ENCODE assay signal across 8 cellular contexts in the genomic region with DNA sequence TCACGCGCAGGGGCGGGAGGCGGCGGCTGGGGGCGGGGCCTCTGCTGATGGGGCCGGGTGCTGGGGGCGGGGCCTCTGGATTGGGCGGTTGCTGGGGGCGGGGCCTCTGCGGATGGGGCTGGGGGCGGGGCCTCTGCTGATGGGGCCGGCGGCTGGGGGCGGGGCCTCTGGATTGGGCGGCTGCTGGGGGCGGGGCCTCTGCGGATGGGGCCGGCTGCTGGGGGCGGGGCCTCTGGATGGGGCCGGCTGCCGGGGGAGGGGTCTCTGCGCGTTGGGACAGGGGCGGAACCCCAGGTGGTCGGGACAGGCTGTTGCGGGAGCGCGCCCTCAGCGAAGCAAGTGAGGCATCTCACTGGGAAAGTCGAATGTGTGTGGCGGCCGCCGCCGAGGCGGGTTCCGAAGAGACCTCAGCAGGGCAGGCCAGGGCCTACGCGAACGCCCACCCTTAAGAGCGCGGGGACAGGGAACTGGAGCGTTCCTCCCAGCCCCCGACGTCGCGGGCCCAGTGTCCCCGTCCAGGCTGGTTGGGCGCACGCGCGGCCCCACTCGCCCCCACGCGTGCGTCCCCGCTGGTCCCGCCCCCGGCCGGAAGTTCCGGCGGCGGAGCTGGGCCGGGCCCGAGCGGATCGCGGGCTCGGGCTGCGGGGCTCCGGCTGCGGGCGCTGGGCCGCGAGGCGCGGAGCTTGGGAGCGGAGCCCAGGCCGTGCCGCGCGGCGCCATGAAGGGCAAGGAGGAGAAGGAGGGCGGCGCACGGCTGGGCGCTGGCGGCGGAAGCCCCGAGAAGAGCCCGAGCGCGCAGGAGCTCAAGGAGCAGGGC. TPM values are rescaled to one million over a fixed set of nuclear protein-coding genes. Genes with fewer than 3 reads are reported as not detected.
A peak's percentile ranks its signal among the peaks of the same experiment; 100 is the strongest.
DNase-seq lines count a peak whose midpoint lies in the region; ATAC-seq and TF ChIP-seq lines count a peak whose summit lies in the region.

Gene STUB1 (plus strand): TSS at position 603 of the 817 bp plus-strand sequence. CDS start 116 bp downstream, at position 719.

- H3K9ac ChIP-seq in OCI-LY1 (ENCODE audit: low read length), result peak within 1 kb of the TSS; percentile 86

- no peaks in the 10 kb centered on the region for H3K27me3 ChIP-seq in A673 (replicated peaks; ENCODE audit: insufficient read depth, low read depth, low read length, poor library complexity)
- H3K27me3 ChIP-seq in OCI-LY1 (ENCODE audit: insufficient read depth, low read length), result no peaks in the 10 kb centered on the region

- intact Hi-C loops in A673 (cut with micrococcal nuclease; ENCODE audit: unreplicated experiment) (no loop called here), mucosa of descending colon (cut with DNase I, micrococcal nuclease) (no loop called here)

- no peaks in the 10 kb centered on the region for H3K9me2 ChIP-seq in OCI-LY1 (ENCODE audit: low read depth, low read length)

- peak within 1 kb of the TSS; percentile 86 for H3K27ac ChIP-seq in A673 (ENCODE audit: low read depth, low read length, poor library complexity, severe bottlenecking)
- H3K27ac ChIP-seq in OCI-LY1 (ENCODE audit: low read depth, low read length, poor library complexity, severe bottlenecking), result peak within 1 kb of the TSS; percentile 75
- H3K27ac ChIP-seq in epithelial cell of prostate, result peak within 1 kb of the TSS; percentile 84

- H3K4me3 ChIP-seq in A673 (ENCODE audit: low read depth, low read length, poor library complexity, severe bottlenecking) (peak within 1 kb of the TSS; percentile 94), OCI-LY1 (ENCODE audit: low read depth, low read length, poor library complexity, severe bottlenecking) (peak within 1 kb of the TSS; percentile 86), mucosa of descending colon (peak within 1 kb of the TSS; percentile 70)

- H3K36me3 ChIP-seq in A673 (ENCODE audit: insufficient read depth, low read length, poor library complexity, severe bottlenecking), result peaks cover 23% of the 10 kb centered on the region
- H3K36me3 ChIP-seq in OCI-LY1 (ENCODE audit: insufficient read depth, low read length), result peaks cover 23% of the 10 kb centered on the region
- H3K36me3 ChIP-seq in mucosa of descending colon (ENCODE audit: low read depth), result peaks cover 5% of the 10 kb centered on the region

- H4K20me1 ChIP-seq in OCI-LY1 (ENCODE audit: insufficient read depth, low read length), result no peaks in the 10 kb centered on the region

- CTCF ChIA-PET in A673 (lab: Charles Lee), result interaction anchor here (0.6 kb wide), 1 partner anchor 1475 kb away, joined by 3 read pairs; no protein-coding TSS in a partner anchor

- TF ChIP-seq CTCF in A673 (conservative IDR thresholded peaks at IDR 0.05; ENCODE audit: low read depth, low read length) (no peak), OCI-LY1 (IDR thresholded peaks at IDR 0.05; ENCODE audit: low read length) (no peak), mucosa of descending colon (IDR thresholded peaks at IDR 0.05) (no peak)

- DNase-seq in A673 (ENCODE audit: low spot score) (peak; percentile 93), HPDE6-E6E7 (ENCODE audit: extremely low spot score) (peak; percentile 76), activated T-cell treated with anti-CD3 and anti-CD28 coated beads for 4 hours (peak; percentile 85), epithelial cell of prostate (ENCODE audit: low read depth, low spot score) (peak; percentile 20), mucosa of descending colon (peak; percentile 87 to 93 (median 93))
- DNase-seq in stimulated activated CD8-positive, alpha-beta memory T cell treated with anti-CD3 and anti-CD28 coated beads, Interleukin-2, amount 100 ng/mL, for 1 hour (ENCODE audit: low read depth in 2 of 2), result peak; percentile 65 to 83

- H2AFZ ChIP-seq in OCI-LY1 (ENCODE audit: low read length), result no peak within 1 kb of the TSS

- H3F3A ChIP-seq in OCI-LY1 (ENCODE audit: insufficient read depth, low read length), result no peaks in the 10 kb centered on the region

- H3K9me3 ChIP-seq in A673 (ENCODE audit: low read depth, low read length, poor library complexity, severe bottlenecking) (no peaks in the 10 kb centered on the region), OCI-LY1 (ENCODE audit: low read length) (no peaks in the 10 kb centered on the region), mucosa of descending colon (no peaks in the 10 kb centered on the region)

- BruUV-seq in A673 (replicated peaks; lab: Mats Ljungman, UMichigan), result no TSS peak

- 0 out of 2 replicates have a peak, but pooled peaks cover 8% of the 10 kb centered on the region for H3K79me2 ChIP-seq in OCI-LY1 (ENCODE audit: insufficient read depth, low read length)

- H3K4me1 ChIP-seq in A673 (ENCODE audit: insufficient read depth, low read length, poor library complexity, severe bottlenecking) (peaks cover 38% of the 10 kb centered on the region), OCI-LY1 (ENCODE audit: insufficient read depth, low read length, severe bottlenecking) (peaks cover 51% of the 10 kb centered on the region), mucosa of descending colon (ENCODE audit: low read depth) (peaks cover 67% of the 10 kb centered on the region)

- peak within 1 kb of the TSS; percentile 98 for H3K4me2 ChIP-seq in OCI-LY1 (ENCODE audit: low read length)

- POLR2A ChIA-PET in A673 (lab: Charles Lee; ENCODE audit: low non-redundant PET), result no interaction called here

- ATAC-seq in GM18909 (IDR thresholded peaks at IDR 0.05; ENCODE audit: poor library complexity, unreplicated experiment) (peak; percentile 42), mucosa of descending colon (peak; percentile 73)

RNA-seq across cellular contexts. Expression of gene STUB1, which starts in this region (rescaled TPM):
- total RNA-seq in A673 (2021), result 88.2 and 95.2 TPM in 2 replicates
- total RNA-seq in mucosa of descending colon, result 100 to 1,000 TPM in 2 of 3 donors, 10 to 100 TPM in 1; 77.8 to 119 (median 108) TPM

Comparison
In these comparisons a context has a peak if more than half of its experiments do, and no peak if none do; other contexts are left out.
1. Peak in every context shown above with its lines: DNase-seq, ATAC-seq, H3K4me3 ChIP-seq and H3K27ac ChIP-seq.
2. DNase-seq: peak in every context shown above with its lines; median percentile 93 in A673; 93 in mucosa of descending colon; 85 in activated T-cell treated with anti-CD3 and anti-CD28 coated beads for 4 hours; 76 in HPDE6-E6E7; 74 in stimulated activated CD8-positive, alpha-beta memory T cell treated with anti-CD3 and anti-CD28 coated beads, Interleukin-2, amount 100 ng/mL, for 1 hour; 20 in epithelial cell of prostate.